Comparison of ENCODE assay signal across 23 cellular contexts in the genomic region with DNA sequence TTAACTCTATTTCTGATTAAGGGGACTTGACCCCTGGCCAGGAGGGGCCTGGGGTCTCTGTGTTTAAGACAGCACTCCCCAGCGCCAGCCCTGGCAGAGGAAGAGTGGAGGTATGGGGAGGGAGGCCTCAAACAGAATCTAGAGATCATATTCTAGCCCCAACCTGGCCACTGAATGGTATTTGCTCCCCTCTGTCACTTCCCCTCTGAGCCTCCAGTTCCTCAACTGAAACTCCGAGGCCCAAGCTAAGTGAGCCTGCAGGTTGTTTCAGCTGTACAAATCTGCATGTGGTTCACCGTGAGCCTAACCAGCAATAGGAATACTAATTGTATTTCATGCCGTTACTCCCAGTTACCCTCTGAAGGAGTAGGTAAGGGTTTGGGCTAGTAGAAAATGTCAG.
"Had no signal": no experiment of that assay in that cellular context is flagged by ENCODE, and none has a peak within 500 bp of the region (broad histone marks: within the 10 kb centered on the region; RNA-seq: fewer than 3 reads in every experiment).

No MANE protein-coding gene starts in this region.

- H3K9me3 ChIP-seq: lower lobe of right lung, neutrophil, pancreas, upper lobe of right lung had no signal

- H3K27me3 ChIP-seq: dorsolateral prefrontal cortex, neutrophil, pancreas, upper lobe of right lung had no signal

- H3K4me2 ChIP-seq: smooth muscle cell had no signal

- H3K27ac ChIP-seq: dorsolateral prefrontal cortex, epithelial cell of prostate, lower lobe of right lung, neutrophil, pancreas, upper lobe of right lung had no signal

- H3K4me3 ChIP-seq: dorsolateral prefrontal cortex, lower lobe of right lung, pancreas, smooth muscle cell, upper lobe of right lung had no signal

- H3K27me3 Mint-ChIP-seq: activated CD4-positive, alpha-beta T cell treated with anti-CD3 and anti-CD28 coated beads, Interleukin-2, amount 10 ng/mL, durations not matched to agents 24 days and 14 days; activated naive CD8-positive, alpha-beta T cell; natural killer cell treated with Interleukin-12 subunit alpha and Interleukin-12 subunit beta and Interleukin-15 and Interleukin-18, amount 100 ng/mL, for 72 hours; stimulated activated naive CD8-positive, alpha-beta T cell treated with anti-CD3 and anti-CD28 coated beads, Interleukin-15, amount 100 ng/mL, for 72 hours had no signal

- H3K4me1 ChIP-seq: lower lobe of right lung, pancreas, upper lobe of right lung had no signal

- H3K4me3 Mint-ChIP-seq: activated CD4-positive, alpha-beta T cell treated with anti-CD3 and anti-CD28 coated beads, Interleukin-2, amount 10 ng/mL, durations not matched to agents 24 days and 14 days; activated CD8-positive, alpha-beta T cell treated with anti-CD3 and anti-CD28 coated beads, Interleukin-2, amount 10 ng/mL, durations not matched to agents 7 days and 5 days; activated naive CD8-positive, alpha-beta T cell; activated T-cell treated with anti-CD3 and anti-CD28 coated beads, Interleukin-2, amount 50 U/mL, for 72 hours; endodermal cell; natural killer cell treated with Interleukin-12 subunit alpha and Interleukin-12 subunit beta and Interleukin-15 and Interleukin-18, amount 100 ng/mL, for 72 hours; stimulated activated naive CD8-positive, alpha-beta T cell treated with anti-CD3 and anti-CD28 coated beads, Interleukin-15, amount 100 ng/mL, for 72 hours had no signal

- ATAC-seq: activated CD8-positive, alpha-beta T cell treated with anti-CD3 and anti-CD28 coated beads, Interleukin-2, amount 10 ng/mL, durations not matched to agents 7 days and 5 days; activated T-cell treated with anti-CD3 and anti-CD28 coated beads, Interleukin-2, amount 50 U/mL, for 72 hours; lower lobe of right lung; natural killer cell treated with Interleukin-12 subunit alpha and Interleukin-12 subunit beta and Interleukin-15 and Interleukin-18, amount 100 ng/mL, for 72 hours; pancreas; sciatic nerve; stimulated activated naive CD8-positive, alpha-beta T cell treated with anti-CD3 and anti-CD28 coated beads, Interleukin-15, amount 100 ng/mL, for 72 hours; upper lobe of right lung had no signal

- H3K27ac Mint-ChIP-seq: activated CD4-positive, alpha-beta T cell treated with anti-CD3 and anti-CD28 coated beads, Interleukin-2, amount 10 ng/mL, durations not matched to agents 24 days and 14 days; activated naive CD8-positive, alpha-beta T cell; activated T-cell treated with anti-CD3 and anti-CD28 coated beads, Interleukin-2, amount 50 U/mL, for 72 hours; endodermal cell; natural killer cell treated with Interleukin-12 subunit alpha and Interleukin-12 subunit beta and Interleukin-15 and Interleukin-18, amount 100 ng/mL, for 72 hours had no signal

- H3K9me3 Mint-ChIP-seq: activated CD4-positive, alpha-beta T cell treated with anti-CD3 and anti-CD28 coated beads, Interleukin-2, amount 10 ng/mL, durations not matched to agents 24 days and 14 days; activated T-cell treated with anti-CD3 and anti-CD28 coated beads, Interleukin-2, amount 50 U/mL, for 72 hours; endodermal cell; natural killer cell treated with Interleukin-12 subunit alpha and Interleukin-12 subunit beta and Interleukin-15 and Interleukin-18, amount 100 ng/mL, for 72 hours; stimulated activated naive CD8-positive, alpha-beta T cell treated with anti-CD3 and anti-CD28 coated beads, Interleukin-15, amount 100 ng/mL, for 72 hours had no signal

- DNase-seq: activated CD4-positive, alpha-beta T cell treated with anti-CD3 and anti-CD28 coated beads, Interleukin-2, amount 10 ng/mL, durations not matched to agents 24 days and 14 days; activated CD8-positive, alpha-beta memory T cell treated with anti-CD3 and anti-CD28 coated beads, Interleukin-2, amount 50 U/mL, for 4 hours; activated CD8-positive, alpha-beta T cell treated with anti-CD3 and anti-CD28 coated beads, Interleukin-2, amount 10 ng/mL, durations not matched to agents 7 days and 5 days; activated gamma-delta T cell; activated T-cell treated with anti-CD3 and anti-CD28 coated beads, Interleukin-2, amount 50 U/mL, for 72 hours; amygdala; dorsolateral prefrontal cortex; endodermal cell; foreskin fibroblast; hypothalamus; islet precursor cell; lower lobe of right lung; pancreas; stimulated activated CD4-positive, alpha-beta T cell treated with anti-CD3 and anti-CD28 coated beads, Interleukin-4, amount 100 ng/mL, for 1 hour; stimulated activated naive CD8-positive, alpha-beta T cell treated with anti-CD3 and anti-CD28 coated beads, Interleukin-15, amount 100 ng/mL, for 72 hours; T1000; upper lobe of right lung had no signal
